In the genomic region with DNA sequence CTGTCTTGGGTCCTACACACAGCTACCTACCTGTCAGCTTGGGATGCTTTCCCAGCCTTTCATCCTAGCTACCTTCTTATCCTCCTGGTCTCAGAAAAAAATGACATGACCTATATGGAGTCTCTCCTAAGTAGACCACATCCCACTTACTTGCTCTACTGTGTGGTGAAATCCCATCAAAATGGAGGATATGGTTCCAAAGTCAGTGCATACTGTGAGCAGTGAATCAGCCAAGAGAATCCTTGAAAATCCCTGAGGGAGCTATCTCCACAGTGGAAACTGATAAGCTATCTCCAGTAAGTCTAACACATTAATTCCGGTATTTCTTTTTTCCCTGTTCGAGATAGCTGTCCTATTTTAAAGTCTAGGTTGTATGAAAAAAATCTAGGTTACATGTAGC, we compare ENCODE assay signal across 14 cellular contexts.
DNase-seq lines count a peak whose midpoint lies in the region; TF ChIP-seq lines count a peak whose summit lies in the region.
"Had no signal": no experiment of that assay in that cellular context is flagged by ENCODE, and none has a peak within 500 bp of the region (broad histone marks: within the 10 kb centered on the region; RNA-seq: fewer than 3 reads in every experiment).

No MANE protein-coding gene starts in this region.

- H2BK5ac ChIP-seq in mesendoderm (ENCODE audit: low read length), result no peak overlapping the region

- DNase-seq in DMS 273 (lab: John Stamatoyannopoulos, UW; ENCODE audit: unreplicated experiment) (peak; percentile 33), DMS 273 treated with DMSO at 0.1 percent for 48 hours (lab: John Stamatoyannopoulos, UW) (no peak), esophagus squamous epithelium (lab: John Stamatoyannopoulos, UW) (no peak), mesendoderm (peak; percentile 41), T1000 (lab: John Stamatoyannopoulos, UW) (no peak), dorsolateral prefrontal cortex (no peak), hippocampal formation (lab: John Stamatoyannopoulos, UW) (no peak)
- DNase-seq in stimulated activated CD4-positive, alpha-beta T cell treated with anti-CD3 and anti-CD28 coated beads, Interleukin-12 subunit alpha, Interleukin-12 subunit beta, amount 100 ng/mL, for 4 hours, result no peak
- DNase-seq: Karpas-422, NCI-H1930, NCI-H2171 treated with DMSO at 0.1 percent for 48 hours, NCI-H510A, SHP77 had no signal

- TF ChIP-seq POLR2A in esophagus squamous epithelium (IDR thresholded peaks at IDR 0.05), result no peak

- no peaks in the 10 kb centered on the region for H3K79me2 ChIP-seq in mesendoderm (ENCODE audit: control insufficient read depth, insufficient read depth, low read length)

- no peak overlapping the region for H4K8ac ChIP-seq in mesendoderm (ENCODE audit: low read depth, low read length)

- H3K4me1 ChIP-seq in esophagus squamous epithelium (peaks cover 11 to 31% (median 17%) of the 10 kb centered on the region in 3 donors), mesendoderm (ENCODE audit: control insufficient read depth, low read depth, low read length) (no peaks in the 10 kb centered on the region)

- H3K27me3 ChIP-seq in esophagus squamous epithelium (no peaks in the 10 kb centered on the region), mesendoderm (ENCODE audit: insufficient read depth, low read length, poor library complexity) (no peaks in the 10 kb centered on the region), dorsolateral prefrontal cortex (no peaks in the 10 kb centered on the region)

- H3K4ac ChIP-seq in mesendoderm (ENCODE audit: low read depth, low read length), result no peak overlapping the region

- intact Hi-C loops in esophagus squamous epithelium (cut with DNase I), result no loop called here
- intact Hi-C loops in dorsolateral prefrontal cortex (cut with DNase I), result no loop called here

- no peak overlapping the region for H2AK5ac ChIP-seq in mesendoderm (ENCODE audit: low read length)

- 84 to 86% methylated on average over 2 of the region's 2 CpGs for WGBS in esophagus squamous epithelium, 2 donors
- no CpG with 5 or more reads among the region's 2 CpGs for WGBS in mesendoderm (ENCODE audit: extremely low coverage, insufficient coverage, low lambda C conversion rate)

- no peak overlapping the region for H3K23ac ChIP-seq in mesendoderm (ENCODE audit: low read length)

- no peak overlapping the region for H3K56ac ChIP-seq in mesendoderm (ENCODE audit: low read length)

- H3K36me3 ChIP-seq in esophagus squamous epithelium, result no peaks in the 10 kb centered on the region
- H3K36me3 ChIP-seq in mesendoderm (ENCODE audit: control insufficient read depth, insufficient read depth, low read length), result no peaks in the 10 kb centered on the region

- no peaks in the 10 kb centered on the region for H3K79me1 ChIP-seq in mesendoderm (ENCODE audit: low read length)

- H3K9me3 ChIP-seq in esophagus squamous epithelium, result no peaks in the 10 kb centered on the region

- no peak overlapping the region for H3K4me3 ChIP-seq in esophagus squamous epithelium
- H3K4me3 ChIP-seq in mesendoderm (ENCODE audit: low read length), result no peak overlapping the region
- H3K4me3 ChIP-seq in dorsolateral prefrontal cortex, result no peak overlapping the region

- TF ChIP-seq CTCF in esophagus squamous epithelium (IDR thresholded peaks at IDR 0.05) (no peak), dorsolateral prefrontal cortex (IDR thresholded peaks at IDR 0.05 in 54 of 56, conservative IDR thresholded peaks at IDR 0.05 in 2 of 56; ENCODE audit: low read depth in 1 of 56, partially characterized antibody in 56 of 56) (no peak)

- no peak overlapping the region for H2BK120ac ChIP-seq in mesendoderm (ENCODE audit: low read depth, low read length)

- no peak overlapping the region for H3K9ac ChIP-seq in mesendoderm (ENCODE audit: low read length)

- H3K27ac ChIP-seq in esophagus squamous epithelium (peak overlapping the region in 3 of 4 donors; percentile 48 to 81 (median 69)), mesendoderm (ENCODE audit: low read depth, low read length) (no peak overlapping the region), dorsolateral prefrontal cortex (no peak overlapping the region)
- H3K27ac ChIP-seq: 22Rv1 had no signal

- no peak overlapping the region for H2BK15ac ChIP-seq in mesendoderm (replicated peaks; ENCODE audit: low read depth)

- H3K18ac ChIP-seq in mesendoderm (ENCODE audit: low read length), result no peak overlapping the region

- H4K5ac ChIP-seq in mesendoderm (ENCODE audit: low read length), result no peak overlapping the region

- no peak overlapping the region for H3K4me2 ChIP-seq in mesendoderm (ENCODE audit: low read length)

Comparison
In these comparisons a context has a peak if more than half of its experiments do, and no peak if none do; other contexts are left out.
1. DNase-seq: peak in DMS 273 (single experiment) and mesendoderm (single experiment); none in DMS 273 treated with DMSO at 0.1 percent for 48 hours (single experiment), esophagus squamous epithelium (single experiment), T1000 (single experiment), dorsolateral prefrontal cortex (0 of 10), hippocampal formation (0 of 2) and stimulated activated CD4-positive, alpha-beta T cell treated with anti-CD3 and anti-CD28 coated beads, Interleukin-12 subunit alpha, Interleukin-12 subunit beta, amount 100 ng/mL, for 4 hours (single experiment).
2. H3K27ac ChIP-seq: peak in esophagus squamous epithelium (3 of 4); none in mesendoderm (single experiment) and dorsolateral prefrontal cortex (0 of 59).